In the genomic region with DNA sequence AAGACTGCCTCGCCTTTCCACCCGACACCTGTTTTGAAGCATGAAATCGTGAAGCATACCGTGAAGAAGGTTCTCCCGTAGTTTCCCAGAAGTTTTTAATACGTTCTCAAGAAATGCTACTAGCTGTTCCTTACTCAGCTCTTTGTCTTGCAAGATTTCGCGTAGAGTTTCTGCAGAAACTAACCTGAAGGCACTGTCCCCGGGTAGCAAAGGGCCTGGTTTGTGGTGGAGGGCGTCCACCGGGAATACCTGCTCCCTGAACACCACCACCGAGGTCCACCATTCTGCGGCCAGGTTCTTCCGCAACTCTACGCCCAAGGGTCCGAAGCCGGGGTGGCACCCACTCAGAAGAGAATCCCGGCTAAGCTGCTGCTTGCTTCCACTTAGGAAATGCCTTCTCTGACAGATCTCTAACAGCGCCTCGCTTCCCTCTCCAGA, we compare ENCODE assay signal across 8 cellular contexts. TPM values are rescaled to one million over a fixed set of nuclear protein-coding genes. Genes with fewer than 3 reads are reported as not detected.
DNase-seq lines count a peak whose midpoint lies in the region; ATAC-seq and TF ChIP-seq lines count a peak whose summit lies in the region.

No MANE protein-coding gene starts in this region.

- peak overlapping the region; percentile 92 for H3K27ac Mint-ChIP-seq in activated T-cell treated with anti-CD3 and anti-CD28 coated beads, Interleukin-2, amount 50 U/mL, for 72 hours
- H3K27ac Mint-ChIP-seq in activated CD4-positive, alpha-beta memory T cell treated with anti-CD3 and anti-CD28 coated beads, Interleukin-2, amount 10 ng/mL, durations not matched to agents 7 days and 5 days, result peak overlapping the region; percentile 99

- no peaks in the 10 kb centered on the region for H3K27me3 ChIP-seq in iPS-15b (ENCODE audit: control insufficient read depth, insufficient read depth, low read length)
- H3K27me3 ChIP-seq in stomach, result no peaks in the 10 kb centered on the region

- TF ChIP-seq CTCF in stomach (IDR thresholded peaks at IDR 0.05), result no peak

- 0 to 1% (median 1%) methylated on average over 20 of the region's 20 CpGs for WGBS in stomach, 5 donors

- H3K27me3 Mint-ChIP-seq in activated T-cell treated with anti-CD3 and anti-CD28 coated beads, Interleukin-2, amount 50 U/mL, for 72 hours (ENCODE audit: low read depth), result no peaks in the 10 kb centered on the region
- no peaks in the 10 kb centered on the region for H3K27me3 Mint-ChIP-seq in activated CD4-positive, alpha-beta memory T cell treated with anti-CD3 and anti-CD28 coated beads, Interleukin-2, amount 10 ng/mL, durations not matched to agents 7 days and 5 days

- CTCF ChIA-PET in activated CD4-positive, alpha-beta memory T cell treated with anti-CD3 and anti-CD28 coated beads, Interleukin-2, amount 10 ng/mL, durations not matched to agents 7 days and 5 days (lab: Charles Lee), result interaction anchor here (0.8 to 3.7 kb wide), 14 partner anchors 10 to 240 kb away, joined by 3 to 39 read pairs (median 4); a partner anchor contains a TSS

- no peak for TF ChIP-seq POLR2A in stomach (IDR thresholded peaks at IDR 0.05)

- peak overlapping the region; percentile 79 for H3K4me3 ChIP-seq in iPS-15b (ENCODE audit: low read depth, low read length)
- peak overlapping the region; percentile 74 to 90 (median 79) for H3K4me3 ChIP-seq in stomach

- POLR2A ChIA-PET in activated CD4-positive, alpha-beta memory T cell treated with anti-CD3 and anti-CD28 coated beads, Interleukin-2, amount 10 ng/mL, durations not matched to agents 7 days and 5 days (lab: Charles Lee), result interaction anchor here (1.0 to 10.2 kb wide), 21 partner anchors 8 to 351 kb away, joined by 3 to 387 read pairs (median 5); a partner anchor contains a TSS

- TF ChIP-seq EP300 in stomach (IDR thresholded peaks at IDR 0.05), result no peak

- H3K4me1 Mint-ChIP-seq in activated T-cell treated with anti-CD3 and anti-CD28 coated beads, Interleukin-2, amount 50 U/mL, for 72 hours (ENCODE audit: low read depth), result peaks cover 88% of the 10 kb centered on the region
- peaks cover 81% of the 10 kb centered on the region for H3K4me1 Mint-ChIP-seq in activated CD4-positive, alpha-beta memory T cell treated with anti-CD3 and anti-CD28 coated beads, Interleukin-2, amount 10 ng/mL, durations not matched to agents 7 days and 5 days

- H3K4me1 ChIP-seq in iPS-15b (ENCODE audit: control insufficient read depth, insufficient read depth, low read length) (no peaks in the 10 kb centered on the region), stomach (peaks cover 35 to 74% (median 54%) of the 10 kb centered on the region in 4 donors)

- ATAC-seq in activated T-cell treated with anti-CD3 and anti-CD28 coated beads, Interleukin-2, amount 50 U/mL, for 72 hours (replicated peaks in 1 of 2), result no peak
- ATAC-seq in HG03469 (IDR thresholded peaks at IDR 0.05; ENCODE audit: unreplicated experiment) (no peak), GM21515 (IDR thresholded peaks at IDR 0.05; ENCODE audit: unreplicated experiment) (no peak)

- DNase-seq in activated T-cell treated with anti-CD3 and anti-CD28 coated beads, Interleukin-2, amount 50 U/mL, for 72 hours, result no peak
- DNase-seq in activated T-cell treated with anti-CD3 and anti-CD28 coated beads, Interleukin-2, amount 50 U/mL, for 1 hour, result no peak
- no peak for DNase-seq in activated CD4-positive, alpha-beta memory T cell treated with anti-CD3 and anti-CD28 coated beads, Interleukin-2, amount 10 ng/mL, durations not matched to agents 7 days and 5 days
- DNase-seq in stomach, result no peak
- DNase-seq in NCI-H226, result no peak

- H3K9ac ChIP-seq in iPS-15b (ENCODE audit: low read depth, low read length), result peak overlapping the region; percentile 74

- peaks cover 26 to 43% of the 10 kb centered on the region in 2 donors for H3K36me3 Mint-ChIP-seq in activated T-cell treated with anti-CD3 and anti-CD28 coated beads, Interleukin-2, amount 50 U/mL, for 72 hours (ENCODE audit: insufficient read depth in 2 of 2)
- peaks cover 68% of the 10 kb centered on the region for H3K36me3 Mint-ChIP-seq in activated CD4-positive, alpha-beta memory T cell treated with anti-CD3 and anti-CD28 coated beads, Interleukin-2, amount 10 ng/mL, durations not matched to agents 7 days and 5 days (ENCODE audit: low read depth)

- H3K9me3 Mint-ChIP-seq in activated T-cell treated with anti-CD3 and anti-CD28 coated beads, Interleukin-2, amount 50 U/mL, for 72 hours, result no peaks in the 10 kb centered on the region
- H3K9me3 Mint-ChIP-seq in activated CD4-positive, alpha-beta memory T cell treated with anti-CD3 and anti-CD28 coated beads, Interleukin-2, amount 10 ng/mL, durations not matched to agents 7 days and 5 days, result no peaks in the 10 kb centered on the region

- H3K36me3 ChIP-seq in iPS-15b (ENCODE audit: control insufficient read depth, insufficient read depth, low read length), result peaks cover 21% of the 10 kb centered on the region
- peaks cover 36 to 57% (median 53%) of the 10 kb centered on the region in 4 donors for H3K36me3 ChIP-seq in stomach

- H3K9me3 ChIP-seq in iPS-15b (ENCODE audit: control insufficient read depth, insufficient read depth, low read length) (no peaks in the 10 kb centered on the region), stomach (no peaks in the 10 kb centered on the region)

- intact Hi-C loops in stomach (cut with DNase I; ENCODE audit: low total_unique reads), result no loop called here

- H3K4me3 Mint-ChIP-seq in activated T-cell treated with anti-CD3 and anti-CD28 coated beads, Interleukin-2, amount 50 U/mL, for 72 hours, result peak overlapping the region; percentile 95 to 97
- H3K4me3 Mint-ChIP-seq in activated CD4-positive, alpha-beta memory T cell treated with anti-CD3 and anti-CD28 coated beads, Interleukin-2, amount 10 ng/mL, durations not matched to agents 7 days and 5 days, result peak overlapping the region; percentile 99

- H3K27ac ChIP-seq in stomach, result peak overlapping the region; percentile 36 to 89 (median 86)

RNA-seq across cellular contexts. Expression of a gene that starts 0.5 kb away (rescaled TPM):
- total RNA-seq in activated T-cell treated with anti-CD3 and anti-CD28 coated beads, Interleukin-2, amount 50 U/mL, for 72 hours, result 10 to 100 TPM; 40.7 to 47.2 TPM
- total RNA-seq in activated CD4-positive, alpha-beta memory T cell treated with anti-CD3 and anti-CD28 coated beads, Interleukin-2, amount 10 ng/mL, durations not matched to agents 7 days and 5 days, result 10 to 100 TPM; 34.7 to 35.2 TPM
- total RNA-seq in stomach, result 10 to 100 TPM in 3 of 5 donors, 1 to 10 TPM in 2; 1.3 to 41.4 (median 12.3) TPM
- polyA plus RNA-seq in stomach, result 10 to 100 TPM in 1 of 3 donors, 1 to 10 TPM in 2; 3.7 to 11.8 (median 8.0) TPM

RNA-seq across cellular contexts. Expression of a gene that starts 9.7 kb away (rescaled TPM):
- total RNA-seq in activated T-cell treated with anti-CD3 and anti-CD28 coated beads, Interleukin-2, amount 50 U/mL, for 72 hours, result 1,000 to 10,000 TPM; 1,029 to 1,188 TPM
- 100 to 1,000 TPM; 713 to 732 TPM for total RNA-seq in activated CD4-positive, alpha-beta memory T cell treated with anti-CD3 and anti-CD28 coated beads, Interleukin-2, amount 10 ng/mL, durations not matched to agents 7 days and 5 days
- total RNA-seq in stomach, result 1,000 to 10,000 TPM in 1 of 5 donors, 100 to 1,000 TPM in 4; 415 to 1,284 (median 672) TPM
- polyA plus RNA-seq in stomach, result 100 to 1,000 TPM; 208 to 307 (median 231) TPM

RNA-seq across cellular contexts. Expression of a gene that starts 10.4 kb away (rescaled TPM):
- total RNA-seq in activated T-cell treated with anti-CD3 and anti-CD28 coated beads, Interleukin-2, amount 50 U/mL, for 72 hours, result 10 to 100 TPM; 70.9 to 80.3 TPM
- 10 to 100 TPM; 47.7 to 48.5 TPM for total RNA-seq in activated CD4-positive, alpha-beta memory T cell treated with anti-CD3 and anti-CD28 coated beads, Interleukin-2, amount 10 ng/mL, durations not matched to agents 7 days and 5 days
- 100 to 1,000 TPM in 2 of 5 donors, 10 to 100 TPM in 3; 38.7 to 115 (median 76.2) TPM for total RNA-seq in stomach
- polyA plus RNA-seq in stomach, result 10 to 100 TPM; 15.7 to 40.7 (median 18.9) TPM

RNA-seq across cellular contexts. Expression of a gene that starts 47.5 kb away (rescaled TPM):
- under 1 TPM in 1 of 2 donors, not detected in 1; 0.58 TPM for total RNA-seq in activated T-cell treated with anti-CD3 and anti-CD28 coated beads, Interleukin-2, amount 50 U/mL, for 72 hours
- total RNA-seq in activated CD4-positive, alpha-beta memory T cell treated with anti-CD3 and anti-CD28 coated beads, Interleukin-2, amount 10 ng/mL, durations not matched to agents 7 days and 5 days, result under 1 TPM; 0.35 to 0.80 TPM
- total RNA-seq in stomach, result 1 to 10 TPM in 2 of 5 donors, not detected in 3; 1.8 to 4.2 TPM
- polyA plus RNA-seq in stomach, result 1 to 10 TPM; 1.4 to 3.4 (median 2.7) TPM
